In the genomic region with DNA sequence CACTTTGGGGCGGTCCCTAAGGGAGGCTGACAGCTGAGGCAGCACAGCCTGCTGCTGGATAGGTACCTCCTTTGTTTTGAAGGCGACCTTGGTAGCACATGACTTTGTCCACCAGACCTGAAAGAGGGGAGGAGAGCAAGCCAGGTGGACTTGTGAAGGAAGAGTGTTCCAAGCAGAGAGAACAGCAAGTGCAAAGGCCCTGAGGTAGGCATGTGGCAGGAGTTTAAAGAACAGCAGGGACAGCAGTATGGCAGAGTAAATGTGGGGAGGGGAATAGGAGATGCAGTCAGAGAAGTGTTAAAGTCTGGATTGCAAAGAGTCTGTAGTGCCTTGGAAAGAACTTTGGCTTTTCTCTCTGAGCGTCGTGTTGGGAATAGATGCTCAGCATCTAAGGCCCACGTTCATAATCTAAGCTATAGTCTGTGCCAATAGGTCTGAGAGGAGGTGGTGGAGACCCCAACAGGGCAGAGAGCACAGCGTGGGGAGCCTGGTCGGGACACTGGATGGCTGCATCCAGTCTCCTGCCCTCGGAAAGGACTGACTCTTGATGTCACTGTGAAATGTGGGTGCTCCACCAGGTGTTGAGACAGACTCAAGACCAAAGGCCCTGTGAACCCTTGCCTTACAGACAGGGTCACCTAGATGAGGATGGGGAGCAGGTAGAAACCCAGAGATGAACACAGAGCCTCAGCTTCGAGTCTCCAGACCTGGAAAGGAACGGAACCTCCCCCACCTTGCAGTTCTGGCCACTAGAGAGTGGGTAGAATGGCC, we compare ENCODE assay signal across 20 cellular contexts.
DNase-seq lines count a peak whose midpoint lies in the region; FAIRE-seq and TF ChIP-seq lines count a peak whose summit lies in the region.
"Had no signal": no experiment of that assay in that cellular context is flagged by ENCODE, and none has a peak within 500 bp of the region (broad histone marks: within the 10 kb centered on the region; RNA-seq: fewer than 3 reads in every experiment).

No MANE protein-coding gene starts in this region.

- intact Hi-C loops in thyroid gland (cut with DNase I) = no loop called here

- peak overlapping the region; percentile 4 for H3K27ac Mint-ChIP-seq in activated CD4-positive, alpha-beta T cell treated with anti-CD3 and anti-CD28 coated beads, Interleukin-2, amount 10 ng/mL, durations not matched to agents 7 days and 5 days
- H3K27ac Mint-ChIP-seq in nephron = peak overlapping the region in 2 of 3 experiments; percentile 10 to 86
- H3K27ac Mint-ChIP-seq: B cell, HFFc6 had no signal

- peaks cover 28% of the 10 kb centered on the region for H3K4me1 Mint-ChIP-seq in activated CD4-positive, alpha-beta T cell treated with anti-CD3 and anti-CD28 coated beads, Interleukin-2, amount 10 ng/mL, durations not matched to agents 7 days and 5 days
- peaks cover 20% of the 10 kb centered on the region for H3K4me1 Mint-ChIP-seq in nephron
- H3K4me1 Mint-ChIP-seq: B cell had no signal

- H3K4me3 Mint-ChIP-seq in activated CD4-positive, alpha-beta T cell treated with anti-CD3 and anti-CD28 coated beads, Interleukin-2, amount 10 ng/mL, durations not matched to agents 7 days and 5 days = no peak overlapping the region
- no peak overlapping the region for H3K4me3 Mint-ChIP-seq in nephron
- H3K4me3 Mint-ChIP-seq: B cell, HFFc6 had no signal

- peak; percentile 81 for FAIRE-seq in bronchial epithelial cell (lab: Jason Lieb, UNC)
- FAIRE-seq: G401.6, GM12891, H54, HTR-8/SVneo had no signal

- 92 to 94% methylated on average over 10 of the region's 10 CpGs for WGBS in thyroid gland, 2 donors

- H3K27me3 ChIP-seq in bronchial epithelial cell (ENCODE audit: control insufficient read depth, insufficient read depth, low read length) (no peaks in the 10 kb centered on the region), thyroid gland (no peaks in the 10 kb centered on the region)
- H3K27me3 ChIP-seq: BLaER1 treated with 17β-estradiol and CSF1 and Interleukin-3, amounts not matched to agents 10 nM and 100 nM had no signal

- H3K4me3 ChIP-seq in bronchial epithelial cell (ENCODE audit: low read depth, low read length) = no peak overlapping the region
- no peak overlapping the region for H3K4me3 ChIP-seq in thyroid gland (replicated peaks in 1 of 3)
- H3K4me3 ChIP-seq: BLaER1 treated with 17β-estradiol and CSF1 and Interleukin-3, amounts not matched to agents 10 nM and 100 nM; GM23248 had no signal

- no peak for TF ChIP-seq POLR2A in thyroid gland (IDR thresholded peaks at IDR 0.05)

- H3K36me3 ChIP-seq in bronchial epithelial cell (ENCODE audit: control insufficient read depth, insufficient read depth, low read length) = no peaks in the 10 kb centered on the region
- H3K36me3 ChIP-seq in thyroid gland = no peaks in the 10 kb centered on the region
- H3K36me3 ChIP-seq: BLaER1 treated with 17β-estradiol and CSF1 and Interleukin-3, amounts not matched to agents 10 nM and 100 nM had no signal

- H3K9me3 ChIP-seq in thyroid gland = no peaks in the 10 kb centered on the region
- H3K9me3 ChIP-seq: BLaER1 treated with 17β-estradiol and CSF1 and Interleukin-3, amounts not matched to agents 10 nM and 100 nM; Caco-2 had no signal

- TF ChIP-seq CTCF in bronchial epithelial cell (IDR thresholded peaks at IDR 0.05; ENCODE audit: insufficient read depth, low read length, severe bottlenecking) (no peak), nephron (IDR thresholded peaks at IDR 0.05; ENCODE audit: unreplicated experiment in 3 of 3) (no peak), thyroid gland (IDR thresholded peaks at IDR 0.05) (no peak)

- no peaks in the 10 kb centered on the region for H3K36me3 Mint-ChIP-seq in activated CD4-positive, alpha-beta T cell treated with anti-CD3 and anti-CD28 coated beads, Interleukin-2, amount 10 ng/mL, durations not matched to agents 7 days and 5 days (ENCODE audit: low read depth)
- H3K36me3 Mint-ChIP-seq in nephron (ENCODE audit: low read depth) = no peaks in the 10 kb centered on the region

- H3K9me3 Mint-ChIP-seq in activated CD4-positive, alpha-beta T cell treated with anti-CD3 and anti-CD28 coated beads, Interleukin-2, amount 10 ng/mL, durations not matched to agents 7 days and 5 days = no peaks in the 10 kb centered on the region
- no peaks in the 10 kb centered on the region for H3K9me3 Mint-ChIP-seq in nephron
- H3K9me3 Mint-ChIP-seq: CD8-positive, alpha-beta memory T cell had no signal

- CTCF ChIA-PET in activated CD4-positive, alpha-beta T cell treated with anti-CD3 and anti-CD28 coated beads, Interleukin-2, amount 10 ng/mL, durations not matched to agents 7 days and 5 days (lab: Charles Lee) = no interaction called here

- H3K27ac ChIP-seq in thyroid gland = peak overlapping the region in 2 of 3 donors; percentile 12 to 43
- H3K27ac ChIP-seq: BLaER1 treated with 17β-estradiol and CSF1 and Interleukin-3, amounts not matched to agents 10 nM and 100 nM; GM23248 had no signal

- POLR2A ChIA-PET in activated CD4-positive, alpha-beta T cell treated with anti-CD3 and anti-CD28 coated beads, Interleukin-2, amount 10 ng/mL, durations not matched to agents 7 days and 5 days (lab: Charles Lee) = no interaction called here

- H3K27me3 Mint-ChIP-seq in activated CD4-positive, alpha-beta T cell treated with anti-CD3 and anti-CD28 coated beads, Interleukin-2, amount 10 ng/mL, durations not matched to agents 7 days and 5 days = no peaks in the 10 kb centered on the region
- peaks cover 31% of the 10 kb centered on the region for H3K27me3 Mint-ChIP-seq in nephron (ENCODE audit: low read depth)

- peaks cover 7 to 12% of the 10 kb centered on the region in 2 donors for H3K4me1 ChIP-seq in thyroid gland
- H3K4me1 ChIP-seq: Caco-2 had no signal

- DNase-seq in activated CD4-positive, alpha-beta T cell treated with anti-CD3 and anti-CD28 coated beads, Interleukin-2, amount 10 ng/mL, durations not matched to agents 7 days and 5 days = no peak
- no peak for DNase-seq in activated CD4-positive, alpha-beta T cell treated with anti-CD3 and anti-CD28 coated beads, Interleukin-2, amount 50 U/mL, for 48 hours
- no peak for DNase-seq in bronchial epithelial cell (ENCODE audit: low read depth)
- DNase-seq in thyroid gland = no peak
- DNase-seq in AG08395 (ENCODE audit: low spot score) = no peak
- DNase-seq in nucleus accumbens (lab: John Stamatoyannopoulos, UW) = no peak
- DNase-seq in NCI-H226 = no peak
- DNase-seq: 8988T; Caco-2; CD8-positive, alpha-beta memory T cell; HCEC 1CT; HFFc6 had no signal
